32 cellular contexts compared by ENCODE assay signal in genomic region chr12:78764913-78765312, GRCh38.
"Had no signal": no experiment of that assay in that cellular context is flagged by ENCODE, and none has a peak within 500 bp of the region (broad histone marks: within the 10 kb centered on the region; RNA-seq: fewer than 3 reads in every experiment).

No MANE protein-coding gene starts in this region.

- H3K9me3 ChIP-seq: adrenal gland, body of pancreas had no signal

- H3K4me3 ChIP-seq: adrenal gland, body of pancreas, breast epithelium had no signal

- H3K36me3 ChIP-seq: adrenal gland, brain microvascular endothelial cell, breast epithelium had no signal

- DNase-seq: activated B cell treated with CpG ODN at 0.5 μM for 24 hours; activated CD4-positive, alpha-beta memory T cell treated with anti-CD3 and anti-CD28 coated beads for 36 hours; activated CD4-positive, alpha-beta T cell treated with anti-CD3 and anti-CD28 coated beads for 4 hours; activated CD4-positive, alpha-beta T cell treated with anti-CD3 and anti-CD28 coated beads, Interleukin-2, amount 10 ng/mL, durations not matched to agents 24 days and 14 days; activated CD4-positive, alpha-beta T cell treated with anti-CD3 and anti-CD28 coated beads, Interleukin-2, amount 50 U/mL, for 1 hour; activated CD4-positive, alpha-beta T cell treated with anti-CD3 and anti-CD28 coated beads, Interleukin-2, amount 50 U/mL, for 4 hours; activated CD4-positive, CD25-positive, alpha-beta regulatory T cell treated with anti-CD3 and anti-CD28 coated beads, Interleukin-2, amount 50 U/mL, for 72 hours; activated CD8-positive, alpha-beta memory T cell treated with anti-CD3 and anti-CD28 coated beads, Interleukin-2, amount 50 U/mL, for 4 hours; activated CD8-positive, alpha-beta T cell treated with anti-CD3 and anti-CD28 coated beads for 36 hours; activated effector memory CD4-positive, alpha-beta T cell treated with anti-CD3 and anti-CD28 coated beads, Interleukin-2, amount 50 U/mL, for 16 hours; activated gamma-delta T cell treated with Interleukin-2 at 50 U/mL for 16 hours; activated naive CD4-positive, alpha-beta T cell; activated naive CD4-positive, alpha-beta T cell treated with anti-CD3 and anti-CD28 coated beads for 36 hours; activated naive CD4-positive, alpha-beta T cell treated with anti-CD3 and anti-CD28 coated beads, Interleukin-2, amount 50 U/mL, for 16 hours; activated naive CD8-positive, alpha-beta T cell treated with anti-CD3 and anti-CD28 coated beads for 36 hours; activated T-cell treated with anti-CD3 and anti-CD28 coated beads for 4 hours; activated T-cell treated with anti-CD3 and anti-CD28 coated beads, Interleukin-2, amount 50 U/mL, for 1 hour; activated T-cell treated with anti-CD3 and anti-CD28 coated beads, Interleukin-2, amount 50 U/mL, for 4 hours; activated T-cell treated with anti-CD3 and anti-CD28 coated beads, Interleukin-2, amount 50 U/mL, for 72 hours; adrenal gland; amniotic stem cell; aorta; body of pancreas; brain microvascular endothelial cell; central memory CD4-positive, alpha-beta T cell; T-helper 2 cell; T-helper 9 cell had no signal

- H3K27ac ChIP-seq: adrenal gland, body of pancreas, brain microvascular endothelial cell, breast epithelium, VCaP had no signal

- H3K4me1 ChIP-seq: adrenal gland, breast epithelium had no signal

- FAIRE-seq: astrocyte had no signal

- ATAC-seq: activated CD8-positive, alpha-beta T cell treated with anti-CD3 and anti-CD28 coated beads for 36 hours; activated naive CD4-positive, alpha-beta T cell treated with anti-CD3 and anti-CD28 coated beads, Interleukin-2, amount 50 U/mL, for 72 hours; activated T-cell treated with anti-CD3 and anti-CD28 coated beads, Interleukin-2, amount 50 U/mL, for 4 hours; activated T-cell treated with anti-CD3 and anti-CD28 coated beads, Interleukin-2, amount 50 U/mL, for 72 hours; activated T-helper 17 cell treated with anti-CD3 and anti-CD28 coated beads, Interleukin-2, amount 50 U/mL, for 72 hours; body of pancreas had no signal

- H3K27me3 ChIP-seq: adrenal gland, body of pancreas, brain microvascular endothelial cell, breast epithelium had no signal
